Comparison of ENCODE assay signal across 34 cellular contexts in genomic region chr21:38422067-38422466, GRCh38.
"Had no signal": no experiment of that assay in that cellular context is flagged by ENCODE, and none has a peak within 500 bp of the region (broad histone marks: within the 10 kb centered on the region; RNA-seq: fewer than 3 reads in every experiment).

No MANE protein-coding gene starts in this region.

- ATAC-seq: activated T-helper 17 cell treated with anti-CD3 and anti-CD28 coated beads, Interleukin-2, amount 50 U/mL, for 72 hours; esophagus mucosa; left cardiac atrium; left ventricle myocardium superior; natural killer cell; sciatic nerve; stimulated activated effector memory CD8-positive, alpha-beta T cell treated with anti-CD3 and anti-CD28 coated beads, Interleukin-12 subunit alpha, Interleukin-12 subunit beta, amount 100 ng/mL, for 72 hours had no signal

- H3K27ac Mint-ChIP-seq: activated CD4-positive, alpha-beta memory T cell treated with anti-CD3 and anti-CD28 coated beads, Interleukin-2, amount 10 ng/mL, durations not matched to agents 7 days and 5 days; activated CD4-positive, alpha-beta T cell treated with anti-CD3 and anti-CD28 coated beads, Interleukin-2, amount 10 ng/mL, durations not matched to agents 7 days and 5 days; activated T-cell treated with anti-CD3 and anti-CD28 coated beads, Interleukin-2, amount 50 U/mL, for 24 hours; activated T-helper 17 cell treated with anti-CD3 and anti-CD28 coated beads, Interleukin-2, amount 50 U/mL, for 72 hours; dendritic cell treated with granulocyte-macrophage colony-stimulating factor and Interleukin-4, amounts not matched to agents 40 ng/mL and 50 ng/mL, for 4 days; endodermal cell; natural killer cell; progenitor cell of endocrine pancreas; stimulated activated effector memory CD8-positive, alpha-beta T cell treated with anti-CD3 and anti-CD28 coated beads, Interleukin-12 subunit alpha, Interleukin-12 subunit beta, amount 100 ng/mL, for 72 hours; stimulated activated naive CD8-positive, alpha-beta T cell treated with anti-CD3 and anti-CD28 coated beads, Interleukin-15, Interleukin-2, amounts not matched to agents 100 ng/mL and 50 ng/mL, for 24 hours; T-helper 1 cell treated with Interleukin-12 subunit alpha and Interleukin-12 subunit beta and Interleukin-4 antibody, amounts not matched to agents 30 μg/mL and 1 μg/mL, for 36 hours had no signal

- DNase-seq: activated CD4-positive, alpha-beta memory T cell treated with anti-CD3 and anti-CD28 coated beads, Interleukin-2, amount 10 ng/mL, durations not matched to agents 7 days and 5 days; activated CD4-positive, alpha-beta T cell treated with anti-CD3 and anti-CD28 coated beads, Interleukin-2, amount 10 ng/mL, durations not matched to agents 7 days and 5 days; activated CD4-positive, CD25-positive, alpha-beta regulatory T cell treated with anti-CD3 and anti-CD28 coated beads, Interleukin-2, amount 50 U/mL, for 72 hours; activated CD8-positive, alpha-beta memory T cell treated with anti-CD3 and anti-CD28 coated beads, Interleukin-2, amount 50 U/mL, for 48 hours; activated gamma-delta T cell treated with Interleukin-2 at 50 U/mL for 16 hours; activated naive CD4-positive, alpha-beta T cell treated with anti-CD3 and anti-CD28 coated beads, Interleukin-2, amount 50 U/mL, for 16 hours; activated T-cell treated with anti-CD3 and anti-CD28 coated beads, Interleukin-2, amount 50 U/mL, for 24 hours; amniotic stem cell; brain microvascular endothelial cell; endodermal cell; foreskin fibroblast; left cardiac atrium; left ventricle myocardium superior; mammary epithelial cell; midbrain; natural killer cell; ovary; small intestine; stimulated activated CD4-positive, alpha-beta T cell treated with anti-CD3 and anti-CD28 coated beads, Interleukin-4, amount 100 ng/mL, for 24 hours; T-helper 9 cell; trophoblast cell had no signal

- H3K36me3 Mint-ChIP-seq: natural killer cell; stimulated activated effector memory CD8-positive, alpha-beta T cell treated with anti-CD3 and anti-CD28 coated beads, Interleukin-12 subunit alpha, Interleukin-12 subunit beta, amount 100 ng/mL, for 72 hours had no signal

- FAIRE-seq: astrocyte, keratinocyte, small intestine, TTC549 had no signal

- H3K4me3 Mint-ChIP-seq: activated CD4-positive, alpha-beta memory T cell treated with anti-CD3 and anti-CD28 coated beads, Interleukin-2, amount 10 ng/mL, durations not matched to agents 7 days and 5 days; activated CD4-positive, alpha-beta T cell treated with anti-CD3 and anti-CD28 coated beads, Interleukin-2, amount 10 ng/mL, durations not matched to agents 7 days and 5 days; activated T-cell treated with anti-CD3 and anti-CD28 coated beads, Interleukin-2, amount 50 U/mL, for 24 hours; activated T-helper 17 cell treated with anti-CD3 and anti-CD28 coated beads, Interleukin-2, amount 50 U/mL, for 72 hours; dendritic cell treated with granulocyte-macrophage colony-stimulating factor and Interleukin-4, amounts not matched to agents 40 ng/mL and 50 ng/mL, for 4 days; endodermal cell; natural killer cell; stimulated activated effector memory CD8-positive, alpha-beta T cell treated with anti-CD3 and anti-CD28 coated beads, Interleukin-12 subunit alpha, Interleukin-12 subunit beta, amount 100 ng/mL, for 72 hours; stimulated activated naive CD8-positive, alpha-beta T cell treated with anti-CD3 and anti-CD28 coated beads, Interleukin-15, Interleukin-2, amounts not matched to agents 100 ng/mL and 50 ng/mL, for 24 hours; T-helper 1 cell treated with Interleukin-12 subunit alpha and Interleukin-12 subunit beta and Interleukin-4 antibody, amounts not matched to agents 30 μg/mL and 1 μg/mL, for 36 hours had no signal

- H3K27me3 Mint-ChIP-seq: activated CD4-positive, alpha-beta memory T cell treated with anti-CD3 and anti-CD28 coated beads, Interleukin-2, amount 10 ng/mL, durations not matched to agents 7 days and 5 days; dendritic cell treated with granulocyte-macrophage colony-stimulating factor and Interleukin-4, amounts not matched to agents 40 ng/mL and 50 ng/mL, for 4 days had no signal

- H3K4me3 ChIP-seq: ovary, thoracic aorta, vagina had no signal

- H3K4me1 Mint-ChIP-seq: activated CD4-positive, alpha-beta memory T cell treated with anti-CD3 and anti-CD28 coated beads, Interleukin-2, amount 10 ng/mL, durations not matched to agents 7 days and 5 days; activated CD4-positive, alpha-beta T cell treated with anti-CD3 and anti-CD28 coated beads, Interleukin-2, amount 10 ng/mL, durations not matched to agents 7 days and 5 days; activated T-helper 17 cell treated with anti-CD3 and anti-CD28 coated beads, Interleukin-2, amount 50 U/mL, for 72 hours; endodermal cell; natural killer cell; stimulated activated effector memory CD8-positive, alpha-beta T cell treated with anti-CD3 and anti-CD28 coated beads, Interleukin-12 subunit alpha, Interleukin-12 subunit beta, amount 100 ng/mL, for 72 hours had no signal

- H3K9me3 Mint-ChIP-seq: activated CD4-positive, alpha-beta memory T cell treated with anti-CD3 and anti-CD28 coated beads, Interleukin-2, amount 10 ng/mL, durations not matched to agents 7 days and 5 days; activated CD4-positive, alpha-beta T cell treated with anti-CD3 and anti-CD28 coated beads, Interleukin-2, amount 10 ng/mL, durations not matched to agents 7 days and 5 days; activated T-cell treated with anti-CD3 and anti-CD28 coated beads, Interleukin-2, amount 50 U/mL, for 24 hours; activated T-helper 17 cell treated with anti-CD3 and anti-CD28 coated beads, Interleukin-2, amount 50 U/mL, for 72 hours; dendritic cell treated with granulocyte-macrophage colony-stimulating factor and Interleukin-4, amounts not matched to agents 40 ng/mL and 50 ng/mL, for 4 days; endodermal cell; natural killer cell; stimulated activated naive CD8-positive, alpha-beta T cell treated with anti-CD3 and anti-CD28 coated beads, Interleukin-15, Interleukin-2, amounts not matched to agents 100 ng/mL and 50 ng/mL, for 24 hours; T-helper 1 cell treated with Interleukin-12 subunit alpha and Interleukin-12 subunit beta and Interleukin-4 antibody, amounts not matched to agents 30 μg/mL and 1 μg/mL, for 36 hours had no signal
